In genomic region chrX:1368385-1368698, GRCh38 we compare ENCODE assay signal across 16 cellular contexts. TPM values are rescaled to one million over a fixed set of nuclear protein-coding genes. Genes with fewer than 3 reads are reported as not detected.
"Had no signal": no experiment of that assay in that cellular context is flagged by ENCODE, and none has a peak within 500 bp of the region (broad histone marks: within the 10 kb centered on the region; RNA-seq: fewer than 3 reads in every experiment).

No MANE protein-coding gene starts in this region.

- H3K4me3 ChIP-seq: coronary artery, left ventricle myocardium inferior, SJSA1, transverse colon had no signal

- H3K9me3 ChIP-seq: left ventricle myocardium inferior, SJSA1, transverse colon had no signal

- H3K27me3 Mint-ChIP-seq: naive thymus-derived CD4-positive, alpha-beta T cell had no signal

- H3K36me3 ChIP-seq: SJSA1, transverse colon had no signal

- H3K27ac Mint-ChIP-seq: activated naive CD4-positive, alpha-beta T cell treated with anti-CD3 and anti-CD28 coated beads for 36 hours had no signal

- H3K9me3 Mint-ChIP-seq: activated naive CD4-positive, alpha-beta T cell treated with anti-CD3 and anti-CD28 coated beads for 36 hours had no signal

- H3K27ac ChIP-seq: coronary artery, foreskin keratinocyte, left ventricle myocardium inferior, SJSA1, transverse colon had no signal

- ATAC-seq: naive thymus-derived CD4-positive, alpha-beta T cell had no signal

- H3K4me1 Mint-ChIP-seq: naive thymus-derived CD4-positive, alpha-beta T cell had no signal

- H3K4me1 ChIP-seq: foreskin keratinocyte, left ventricle myocardium inferior, SJSA1, transverse colon had no signal

- DNase-seq: activated CD8-positive, alpha-beta memory T cell treated with anti-CD3 and anti-CD28 coated beads, Interleukin-2, amount 50 U/mL, for 48 hours; activated naive CD4-positive, alpha-beta T cell treated with anti-CD3 and anti-CD28 coated beads for 36 hours; central memory CD4-positive, alpha-beta T cell; effector memory CD4-positive, alpha-beta T cell; foreskin keratinocyte; hypothalamus; left ventricle myocardium inferior; naive thymus-derived CD4-positive, alpha-beta T cell; nucleus accumbens; stimulated activated CD4-positive, alpha-beta T cell treated with anti-CD3 and anti-CD28 coated beads, Interleukin-2, amount 100 ng/mL, for 48 hours; stimulated activated naive CD4-positive, alpha-beta T cell; SW 1271; transverse colon had no signal

- FAIRE-seq: kidney had no signal

- H3K4me3 Mint-ChIP-seq: activated naive CD4-positive, alpha-beta T cell treated with anti-CD3 and anti-CD28 coated beads for 36 hours; naive thymus-derived CD4-positive, alpha-beta T cell had no signal

- H3K27me3 ChIP-seq: foreskin keratinocyte, SJSA1, transverse colon had no signal

RNA-seq across cellular contexts. Expression of gene IL3RA, which starts 31.8 kb away (rescaled TPM):
- total RNA-seq: activated naive CD4-positive, alpha-beta T cell treated with anti-CD3 and anti-CD28 coated beads for 36 hours; foreskin keratinocyte; SJSA1 had no signal
- polyA plus RNA-seq: foreskin keratinocyte had no signal
